ENCODE assay signal across 23 cellular contexts in the genomic region with DNA sequence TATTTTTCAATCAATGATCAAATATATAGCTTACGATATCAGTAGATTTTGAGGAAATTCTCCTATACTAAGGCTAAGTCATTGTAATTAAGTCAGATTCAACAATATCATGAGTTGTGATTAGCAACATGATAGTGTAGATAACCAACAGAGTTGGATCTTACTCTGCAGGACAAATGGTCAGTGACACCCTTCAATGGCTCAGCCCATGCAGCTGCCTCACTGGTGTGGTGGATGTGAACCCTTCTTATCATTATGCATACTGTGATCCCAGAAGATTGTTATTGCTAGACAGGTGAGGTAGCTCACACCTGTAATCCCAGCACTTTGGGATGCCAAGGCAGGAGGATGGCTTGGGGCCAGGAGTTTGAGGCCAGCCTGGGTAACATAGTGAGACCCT. TPM values are rescaled to one million over a fixed set of nuclear protein-coding genes. Genes with fewer than 3 reads are reported as not detected.
A peak's percentile ranks its signal among the peaks of the same experiment; 100 is the strongest.
DNase-seq lines count a peak whose midpoint lies in the region; ATAC-seq and TF ChIP-seq lines count a peak whose summit lies in the region.
"Had no signal": no experiment of that assay in that cellular context is flagged by ENCODE, and none has a peak within 500 bp of the region (broad histone marks: within the 10 kb centered on the region; RNA-seq: fewer than 3 reads in every experiment).

No MANE protein-coding gene starts in this region.

- TF ChIP-seq POLR2A in breast epithelium (IDR thresholded peaks at IDR 0.05), result no peak

- peaks cover 0 to 7% of the 10 kb centered on the region in 2 donors for H3K4me1 ChIP-seq in breast epithelium
- H3K4me1 ChIP-seq in endodermal cell (ENCODE audit: control insufficient read depth, insufficient read depth, low read length), result peaks cover 3% of the 10 kb centered on the region
- H3K4me1 ChIP-seq: SJCRH30 had no signal

- H3K27ac ChIP-seq in breast epithelium (no peak overlapping the region), SU-DHL-6 (ENCODE audit: low read depth, low read length) (no peak overlapping the region), endodermal cell (ENCODE audit: low read depth, low read length) (no peak overlapping the region)
- H3K27ac ChIP-seq: 22Rv1, BLaER1, Peyer's patch, SJCRH30 had no signal

- H3K4me3 ChIP-seq in breast epithelium (no peak overlapping the region), SU-DHL-6 (ENCODE audit: insufficient read depth, low read length, poor library complexity, severe bottlenecking) (no peak overlapping the region), endodermal cell (ENCODE audit: low read length) (peak overlapping the region; percentile 36)
- H3K4me3 ChIP-seq: BLaER1, Peyer's patch, SJCRH30 had no signal

- H3K9ac ChIP-seq in SU-DHL-6 (ENCODE audit: low read length) (no peak overlapping the region), endodermal cell (ENCODE audit: extremely low read depth, low read length, poor library complexity, severe bottlenecking) (no peak overlapping the region)
- H3K9ac ChIP-seq: BLaER1 had no signal

- intact Hi-C loops in MCF 10A (cut with micrococcal nuclease) (loop anchor here (5.0 kb wide), 1 partner anchor 33 kb away; no protein-coding TSS in a partner anchor), breast epithelium (cut with DNase I; ENCODE audit: low total_unique reads) (no loop called here), sciatic nerve (cut with DNase I) (no loop called here)

- H3K27ac Mint-ChIP-seq in MCF 10A (ENCODE audit: low read depth, unreplicated experiment) (peak overlapping the region; percentile 19), endodermal cell (peak overlapping the region; percentile 12)

- H3K9me2 ChIP-seq in SU-DHL-6 (replicated peaks; ENCODE audit: insufficient read depth, low read length), result no peaks in the 10 kb centered on the region

- H3K9me3 Mint-ChIP-seq in MCF 10A (ENCODE audit: unreplicated experiment), result no peaks in the 10 kb centered on the region
- no peaks in the 10 kb centered on the region for H3K9me3 Mint-ChIP-seq in endodermal cell
- H3K9me3 Mint-ChIP-seq: CD4-positive, alpha-beta memory T cell had no signal

- H4K20me1 ChIP-seq in SU-DHL-6 (ENCODE audit: low read depth, low read length), result peaks cover 25% of the 10 kb centered on the region; the same call in 1 of the 2 replicates

- no peak overlapping the region for H2AFZ ChIP-seq in SU-DHL-6 (ENCODE audit: low read depth, low read length, severe bottlenecking)

- H3K79me2 ChIP-seq in SU-DHL-6 (ENCODE audit: insufficient read depth, low read length), result peaks cover 99% of the 10 kb centered on the region

- H3K36me3 Mint-ChIP-seq in MCF 10A (ENCODE audit: insufficient read depth, unreplicated experiment), result peaks cover 22% of the 10 kb centered on the region
- H3K36me3 Mint-ChIP-seq in endodermal cell (ENCODE audit: low read depth), result peaks cover 33% of the 10 kb centered on the region

- no peak overlapping the region for H3K4me3 Mint-ChIP-seq in MCF 10A (ENCODE audit: unreplicated experiment)
- H3K4me3 Mint-ChIP-seq in endodermal cell, result no peak overlapping the region

- no peaks in the 10 kb centered on the region for H3K27me3 Mint-ChIP-seq in MCF 10A (ENCODE audit: insufficient read depth, unreplicated experiment)
- no peaks in the 10 kb centered on the region for H3K27me3 Mint-ChIP-seq in endodermal cell (ENCODE audit: insufficient read depth)
- H3K27me3 Mint-ChIP-seq: CD4-positive, alpha-beta memory T cell had no signal

- CTCF ChIA-PET in MCF 10A (lab: Yijun Ruan, JAX), result interaction anchor here (0.6 to 1.8 kb wide), 8 partner anchors 14 to 235 kb away, joined by 3 to 5 read pairs (median 4); no protein-coding TSS in a partner anchor

- H3K27me3 ChIP-seq in breast epithelium, result no peaks in the 10 kb centered on the region
- H3K27me3 ChIP-seq in SU-DHL-6 (ENCODE audit: low read length), result no peaks in the 10 kb centered on the region
- H3K27me3 ChIP-seq in endodermal cell (ENCODE audit: control insufficient read depth, insufficient read depth, low read length, poor library complexity, severe bottlenecking), result no peaks in the 10 kb centered on the region
- H3K27me3 ChIP-seq: BLaER1, Peyer's patch, SJCRH30 had no signal

- peaks cover 37% of the 10 kb centered on the region for H3K4me1 Mint-ChIP-seq in MCF 10A (ENCODE audit: insufficient read depth, unreplicated experiment)
- H3K4me1 Mint-ChIP-seq in endodermal cell, result peaks cover 36% of the 10 kb centered on the region

- H3K9me3 ChIP-seq in breast epithelium (no peaks in the 10 kb centered on the region), SU-DHL-6 (ENCODE audit: insufficient read depth, low read length) (no peaks in the 10 kb centered on the region), endodermal cell (ENCODE audit: control insufficient read depth, low read length) (no peaks in the 10 kb centered on the region)
- H3K9me3 ChIP-seq: Peyer's patch, SJCRH30 had no signal

- POLR2A ChIA-PET in MCF 10A (lab: Yijun Ruan, JAX), result interaction anchor here (1.8 to 8.8 kb wide), 3 partner anchors 12 to 90 kb away, joined by 4 to 287 read pairs (median 6); no protein-coding TSS in a partner anchor

- no TSS peak for BruUV-seq in MCF 10A (replicated peaks; lab: Mats Ljungman, UMichigan)

- TF ChIP-seq CTCF in MCF 10A (IDR thresholded peaks at IDR 0.05; ENCODE audit: unreplicated experiment) (no peak), breast epithelium (IDR thresholded peaks at IDR 0.05) (no peak), SU-DHL-6 (IDR thresholded peaks at IDR 0.05; ENCODE audit: insufficient read depth, low read length, poor library complexity, severe bottlenecking) (no peak), endodermal cell (conservative IDR thresholded peaks at IDR 0.05) (no peak), GM20000 (IDR thresholded peaks at IDR 0.05; ENCODE audit: extremely low read depth, missing control alignments) (no peak)

- H3K4me2 ChIP-seq in SU-DHL-6 (ENCODE audit: low read depth, low read length, poor library complexity, severe bottlenecking), result peak overlapping the region; percentile 5
- H3K4me2 ChIP-seq: BLaER1 had no signal

- WGBS in endodermal cell (ENCODE audit: insufficient coverage in 1 of 2, insufficient read length in 1 of 2), 2 experiments, result 100% methylated on average over 1 of the region's 1 CpG; no CpG with 5 or more reads in 1 of the 2 experiments

- H3K36me3 ChIP-seq in breast epithelium (no peaks in the 10 kb centered on the region), SU-DHL-6 (ENCODE audit: low read length) (peaks cover 6% of the 10 kb centered on the region), endodermal cell (ENCODE audit: control insufficient read depth, insufficient read depth, low read length) (peaks cover 57% of the 10 kb centered on the region)
- H3K36me3 ChIP-seq: Peyer's patch had no signal

- no peaks in the 10 kb centered on the region for H3F3A ChIP-seq in SU-DHL-6 (ENCODE audit: insufficient read depth)

- DNase-seq in MCF 10A (ENCODE audit: unreplicated experiment) (no peak), breast epithelium (ENCODE audit: low spot score in 2 of 2) (no peak), endodermal cell (no peak), sciatic nerve (ENCODE audit: low spot score) (peak; percentile 15), GM19238 (ENCODE audit: insufficient read length, low spot score) (no peak), GM20000 (ENCODE audit: low spot score) (no peak)
- DNase-seq: ACHN; CD4-positive, alpha-beta memory T cell; DMS153; GDM1; NCI-H1092 treated with DMSO at 0.1 percent for 48 hours; NCI-H1436 treated with DMSO at 0.1 percent for 48 hours; NCI-H2029; NCI-H2227 treated with DMSO at 0.1 percent for 48 hours; NCI-H510A; NCI-H748 treated with DMSO at 0.1 percent for 48 hours; Peyer's patch; SJCRH30; T-helper 1 cell had no signal

- no peak for ATAC-seq in sciatic nerve
- ATAC-seq in GM18498 (IDR thresholded peaks at IDR 0.05; ENCODE audit: unreplicated experiment), result no peak

RNA-seq across cellular contexts. Expression of gene SLC16A1, which starts 5.6 kb away (rescaled TPM):
- total RNA-seq in MCF 10A (2022) (142 and 148 TPM in 2 replicates), breast epithelium (10 to 100 TPM; 15.4 to 28.2 (median 15.7) TPM), endodermal cell (100 to 1,000 TPM; 229 to 248 TPM), sciatic nerve (17.4 TPM)
- 145 TPM for polyA plus RNA-seq in endodermal cell (2013, experiment 1 of 2)
- polyA plus RNA-seq in endodermal cell (2013, experiment 2 of 2), result 127 TPM
